19 cellular contexts compared by ENCODE assay signal in the genomic region with DNA sequence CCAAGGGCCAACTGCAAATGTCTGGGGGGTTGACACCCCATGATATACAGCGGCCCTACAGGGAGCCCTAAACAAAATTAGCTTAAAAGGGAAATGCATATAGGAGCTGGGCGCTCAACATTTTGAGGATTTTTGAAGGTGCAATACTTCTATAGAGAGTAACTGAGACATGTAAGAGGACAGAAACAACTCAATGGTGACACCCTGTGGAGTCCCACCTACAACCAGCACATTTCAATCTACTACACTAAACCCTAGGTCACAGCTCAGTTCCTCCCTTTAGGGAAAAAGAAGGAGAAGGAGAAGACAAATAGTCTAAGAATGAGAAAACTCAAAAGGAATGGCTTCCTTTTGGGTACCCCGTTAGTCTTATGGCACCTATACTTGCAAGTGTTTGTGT.
A peak's percentile ranks its signal among the peaks of the same experiment; 100 is the strongest.
DNase-seq lines count a peak whose midpoint lies in the region; ATAC-seq lines count a peak whose summit lies in the region.
"Had no signal": no experiment of that assay in that cellular context is flagged by ENCODE, and none has a peak within 500 bp of the region (broad histone marks: within the 10 kb centered on the region; RNA-seq: fewer than 3 reads in every experiment).

No MANE protein-coding gene starts in this region.

- no peak overlapping the region for H2BK15ac ChIP-seq in mesendoderm (replicated peaks; ENCODE audit: low read depth)

- no peaks in the 10 kb centered on the region for H3K79me1 ChIP-seq in mesendoderm (ENCODE audit: low read length)

- intact Hi-C loops in posterior cingulate gyrus (cut with DNase I) = no loop called here
- intact Hi-C loops in Right ventricle myocardium inferior (cut with DNase I) = no loop called here

- H3K23ac ChIP-seq in mesendoderm (ENCODE audit: low read length) = no peak overlapping the region

- H3K79me2 ChIP-seq in mesendoderm (ENCODE audit: control insufficient read depth, insufficient read depth, low read length) = no peaks in the 10 kb centered on the region

- no peaks in the 10 kb centered on the region for H3K4me1 ChIP-seq in mesendoderm (ENCODE audit: control insufficient read depth, low read depth, low read length)
- H3K4me1 ChIP-seq: HAP-1 had no signal

- H3K4me2 ChIP-seq in mesendoderm (ENCODE audit: low read length) = no peak overlapping the region
- H3K4me2 ChIP-seq: SK-N-SH had no signal

- no peak overlapping the region for H3K27ac ChIP-seq in mesendoderm (ENCODE audit: low read depth, low read length)

- no peaks in the 10 kb centered on the region for H3K36me3 ChIP-seq in mesendoderm (ENCODE audit: control insufficient read depth, insufficient read depth, low read length)
- H3K36me3 ChIP-seq: HAP-1 had no signal

- H3K56ac ChIP-seq in mesendoderm (ENCODE audit: low read length) = no peak overlapping the region

- H4K8ac ChIP-seq in mesendoderm (ENCODE audit: low read depth, low read length) = no peak overlapping the region

- no peak overlapping the region for H3K9ac ChIP-seq in mesendoderm (ENCODE audit: low read length)
- H3K9ac ChIP-seq: SK-N-SH had no signal

- H2BK5ac ChIP-seq in mesendoderm (ENCODE audit: low read length) = no peak overlapping the region

- H3K27me3 ChIP-seq in mesendoderm (ENCODE audit: insufficient read depth, low read length, poor library complexity) = no peaks in the 10 kb centered on the region

- H2AK5ac ChIP-seq in mesendoderm (ENCODE audit: low read length) = no peak overlapping the region

- H3K4me3 ChIP-seq in mesendoderm (ENCODE audit: low read length) = no peak overlapping the region
- H3K4me3 ChIP-seq: HAP-1 had no signal

- no peak for ATAC-seq in Right ventricle myocardium inferior

- no peak overlapping the region for H3K4ac ChIP-seq in mesendoderm (ENCODE audit: low read depth, low read length)

- no peak overlapping the region for H3K18ac ChIP-seq in mesendoderm (ENCODE audit: low read length)

- no CpG with 5 or more reads among the region's 3 CpGs for WGBS in mesendoderm (ENCODE audit: extremely low coverage, insufficient coverage, low lambda C conversion rate)

- DNase-seq in NCI-H1092 treated with DMSO at 0.1 percent for 48 hours (lab: John Stamatoyannopoulos, UW) (peak; percentile 10), NCI-H1092 (lab: John Stamatoyannopoulos, UW) (no peak), HuH-7 (ENCODE audit: low spot score) (peak; percentile 1), OCI-M1 (lab: John Stamatoyannopoulos, UW) (peak; percentile 1), mesendoderm (peak; percentile 19), posterior cingulate gyrus (no peak), Right ventricle myocardium inferior (ENCODE audit: missing footprints) (no peak)
- no peak for DNase-seq in effector CD8-positive, alpha-beta T cell (lab: John Stamatoyannopoulos, UW)
- DNase-seq: Calu3; CD4-positive, alpha-beta memory T cell; DMS79 treated with DMSO at 0.1 percent for 48 hours; IMR-90; Kasumi-1; NCI-H1417; NCI-H2029; NCI-H510A; SK-N-SH; T-helper 1 cell had no signal

- H4K5ac ChIP-seq in mesendoderm (ENCODE audit: low read length) = no peak overlapping the region

- no peak overlapping the region for H2BK120ac ChIP-seq in mesendoderm (ENCODE audit: low read depth, low read length)

Comparison
In these comparisons a context has a peak if more than half of its experiments do, and no peak if none do; other contexts are left out.
1. DNase-seq: peak in NCI-H1092 treated with DMSO at 0.1 percent for 48 hours (single experiment), HuH-7 (single experiment), OCI-M1 (single experiment) and mesendoderm (single experiment); none in NCI-H1092 (single experiment), effector CD8-positive, alpha-beta T cell (single experiment), posterior cingulate gyrus (0 of 10) and Right ventricle myocardium inferior (single experiment).